ENCODE assay signal across 16 cellular contexts in the genomic region with DNA sequence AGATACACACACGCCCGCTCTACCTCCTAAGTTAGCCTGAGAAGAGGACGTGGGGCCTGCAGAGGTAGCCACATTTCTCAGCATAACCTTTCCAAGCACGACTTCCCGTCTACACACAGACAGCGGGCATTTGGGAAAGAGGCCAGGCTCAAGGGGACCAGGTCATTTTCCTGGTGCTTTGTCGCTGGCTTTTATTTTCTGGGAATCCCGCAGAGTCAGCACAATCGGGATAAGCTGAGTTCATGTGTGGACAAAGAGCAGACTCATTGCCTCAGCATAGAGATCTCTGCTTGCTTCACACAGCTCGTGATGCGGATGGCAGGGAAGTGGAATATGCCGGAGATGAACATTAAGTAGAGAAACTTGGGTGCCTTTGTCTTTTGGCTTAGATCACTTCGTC.
"Had no signal": no experiment of that assay in that cellular context is flagged by ENCODE, and none has a peak within 500 bp of the region (broad histone marks: within the 10 kb centered on the region; RNA-seq: fewer than 3 reads in every experiment).

No MANE protein-coding gene starts in this region.

- ATAC-seq: body of pancreas, foreskin keratinocyte, left cardiac atrium, right cardiac atrium had no signal

- DNase-seq: activated CD4-positive, alpha-beta memory T cell treated with anti-CD3 and anti-CD28 coated beads for 36 hours; activated CD4-positive, alpha-beta T cell treated with anti-CD3 and anti-CD28 coated beads for 4 hours; activated naive CD8-positive, alpha-beta T cell treated with anti-CD3 and anti-CD28 coated beads for 36 hours; activated T-cell treated with anti-CD3 and anti-CD28 coated beads for 4 hours; amniotic stem cell; body of pancreas; effector memory CD4-positive, alpha-beta T cell; foreskin keratinocyte; left cardiac atrium; midbrain; right cardiac atrium; transverse colon had no signal

- H3K27me3 ChIP-seq: body of pancreas, foreskin keratinocyte, suprapubic skin, transverse colon had no signal

- H3K9me3 ChIP-seq: body of pancreas, prostate gland, suprapubic skin, transverse colon had no signal

- H3K36me3 ChIP-seq: prostate gland, suprapubic skin, transverse colon had no signal

- H3K27ac ChIP-seq: body of pancreas, epithelial cell of prostate, foreskin keratinocyte, prostate gland, skin epidermis, suprapubic skin, transverse colon had no signal

- H3K4me1 ChIP-seq: body of pancreas, prostate gland, transverse colon had no signal

- H3K4me3 ChIP-seq: body of pancreas, prostate gland, skin epidermis, suprapubic skin, transverse colon had no signal
